8 cellular contexts compared by ENCODE assay signal in the genomic region with DNA sequence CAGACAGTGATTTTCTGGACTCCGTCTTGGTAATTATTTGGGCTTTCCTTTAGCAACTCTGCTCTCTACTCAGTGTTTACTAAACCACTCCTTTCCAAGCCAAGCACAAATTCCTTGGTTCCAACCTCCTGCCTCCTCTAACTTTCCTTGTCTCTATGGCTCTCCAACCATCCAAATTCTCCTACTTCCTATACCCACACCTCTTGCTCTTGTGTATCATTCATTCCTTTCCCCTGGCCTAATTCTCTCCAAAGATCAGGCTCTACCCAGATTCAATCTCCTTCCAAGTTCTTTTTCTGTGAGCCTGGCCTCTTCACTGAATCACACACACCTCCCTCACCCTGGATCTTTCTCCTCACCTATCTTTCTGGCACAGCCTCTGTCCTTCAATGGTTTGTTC. TPM values are rescaled to one million over a fixed set of nuclear protein-coding genes. Genes with fewer than 3 reads are reported as not detected.
DNase-seq lines count a peak whose midpoint lies in the region; ATAC-seq, FAIRE-seq and TF ChIP-seq lines count a peak whose summit lies in the region.

No MANE protein-coding gene starts in this region.

- H3K9me3 Mint-ChIP-seq in activated naive CD4-positive, alpha-beta T cell treated with anti-CD3 and anti-CD28 coated beads, Interleukin-2, amount 10 ng/mL, durations not matched to agents 7 days and 5 days = no peaks in the 10 kb centered on the region
- no peaks in the 10 kb centered on the region for H3K9me3 Mint-ChIP-seq in WTC11

- TF ChIP-seq POLR2A in spleen (IDR thresholded peaks at IDR 0.05) = no peak

- DNase-seq in activated naive CD4-positive, alpha-beta T cell treated with anti-CD3 and anti-CD28 coated beads, Interleukin-2, amount 10 ng/mL, durations not matched to agents 7 days and 5 days = no peak
- DNase-seq in activated naive CD4-positive, alpha-beta T cell treated with Interleukin-2 at 50 U/mL for 16 hours = no peak
- DNase-seq in WTC11 (ENCODE audit: low spot score) (no peak), small intestine (no peak), spleen (no peak)

- no peaks in the 10 kb centered on the region for H3K27me3 Mint-ChIP-seq in activated naive CD4-positive, alpha-beta T cell treated with anti-CD3 and anti-CD28 coated beads, Interleukin-2, amount 10 ng/mL, durations not matched to agents 7 days and 5 days
- no peaks in the 10 kb centered on the region for H3K27me3 Mint-ChIP-seq in WTC11 (ENCODE audit: low read depth)

- peak overlapping the region in 1 of 2 donors; percentile 86 for H3K9ac ChIP-seq in stomach smooth muscle (ENCODE audit: low read length in 2 of 2)

- peak overlapping the region; percentile 60; the same call in 1 of the 2 replicates for H3K4me3 ChIP-seq in iPS-18c (ENCODE audit: insufficient read depth, low read depth, low read length)
- H3K4me3 ChIP-seq in stomach smooth muscle (ENCODE audit: low read length in 2 of 2) = no peak overlapping the region
- no peak overlapping the region for H3K4me3 ChIP-seq in small intestine (ENCODE audit: low read depth in 1 of 2, low read length in 2 of 2)
- peak overlapping the region in 4 of 8 donors; percentile 80 to 95 (median 86) for H3K4me3 ChIP-seq in spleen

- ATAC-seq in WTC11 = no peak
- ATAC-seq in GM21576 (IDR thresholded peaks at IDR 0.05; ENCODE audit: unreplicated experiment) = no peak

- POLR2A ChIA-PET in WTC11 (lab: Charles Lee) = no interaction called here

- no peaks in the 10 kb centered on the region for H3K27me3 ChIP-seq in stomach smooth muscle (ENCODE audit: control insufficient read depth in 1 of 2, insufficient read depth in 2 of 2, low read length in 2 of 2)
- no peaks in the 10 kb centered on the region for H3K27me3 ChIP-seq in small intestine (ENCODE audit: control insufficient read depth in 2 of 2, insufficient read depth in 2 of 2, low read length in 2 of 2)
- no peaks in the 10 kb centered on the region for H3K27me3 ChIP-seq in spleen (replicated peaks in 1 of 7)

- H3K36me3 Mint-ChIP-seq in activated naive CD4-positive, alpha-beta T cell treated with anti-CD3 and anti-CD28 coated beads, Interleukin-2, amount 10 ng/mL, durations not matched to agents 7 days and 5 days = peaks cover 13% of the 10 kb centered on the region
- peaks cover 17% of the 10 kb centered on the region for H3K36me3 Mint-ChIP-seq in WTC11

- H3K27ac ChIP-seq in stomach smooth muscle (ENCODE audit: low read length) = peak overlapping the region; percentile 85
- no peak overlapping the region for H3K27ac ChIP-seq in small intestine (ENCODE audit: low read depth in 1 of 2, low read length in 1 of 2)
- H3K27ac ChIP-seq in spleen = peak overlapping the region in 3 of 8 donors; percentile 92 to 95 (median 95)

- CTCF ChIA-PET in activated naive CD4-positive, alpha-beta T cell treated with anti-CD3 and anti-CD28 coated beads, Interleukin-2, amount 10 ng/mL, durations not matched to agents 7 days and 5 days (lab: Charles Lee) = interaction anchor here (1.7 to 2.0 kb wide), 2 partner anchors 8 to 32 kb away, joined by 4 to 6 read pairs; no protein-coding TSS in a partner anchor
- CTCF ChIA-PET in WTC11 (lab: Charles Lee) = no interaction called here

- H3K4me1 Mint-ChIP-seq in activated naive CD4-positive, alpha-beta T cell treated with anti-CD3 and anti-CD28 coated beads, Interleukin-2, amount 10 ng/mL, durations not matched to agents 7 days and 5 days = peaks cover 55% of the 10 kb centered on the region
- peaks cover 24% of the 10 kb centered on the region for H3K4me1 Mint-ChIP-seq in WTC11

- H3K4me1 ChIP-seq in stomach smooth muscle (ENCODE audit: control insufficient read depth, insufficient read depth, low read length) = peaks cover 23% of the 10 kb centered on the region
- no peaks in the 10 kb centered on the region for H3K4me1 ChIP-seq in small intestine (ENCODE audit: control insufficient read depth in 2 of 2, insufficient read depth in 1 of 2, low read depth in 1 of 2, low read length in 1 of 2)
- H3K4me1 ChIP-seq in spleen = peaks cover 8 to 69% (median 43%) of the 10 kb centered on the region in 6 donors

- TF ChIP-seq CTCF in WTC11 (IDR thresholded peaks at IDR 0.05) = no peak
- no peak for TF ChIP-seq CTCF in spleen (IDR thresholded peaks at IDR 0.05 in 8 of 11, conservative IDR thresholded peaks at IDR 0.05 in 3 of 11)

- intact Hi-C loops in spleen (cut with DNase I; ENCODE audit: low total_unique reads) = no loop called here

- 79 to 82% (median 81%) methylated on average over 1 of the region's 1 CpG for WGBS in small intestine, 3 donors
- WGBS in spleen, 5 donors = 80 to 95% (median 91%) methylated on average over 1 of the region's 1 CpG

- H3K36me3 ChIP-seq in stomach smooth muscle (ENCODE audit: control insufficient read depth in 2 of 2, insufficient read depth in 2 of 2, low read length in 2 of 2) (peaks cover 22 to 23% of the 10 kb centered on the region in 2 donors), small intestine (ENCODE audit: control insufficient read depth in 2 of 2, insufficient read depth in 2 of 2, low read length in 2 of 2) (peaks cover 0 to 3% of the 10 kb centered on the region in 2 donors), spleen (peaks cover 0 to 44% (median 30%) of the 10 kb centered on the region in 6 donors)

- FAIRE-seq in small intestine (lab: Jason Lieb, UNC) = no peak

- H3K27ac Mint-ChIP-seq in activated naive CD4-positive, alpha-beta T cell treated with anti-CD3 and anti-CD28 coated beads, Interleukin-2, amount 10 ng/mL, durations not matched to agents 7 days and 5 days = peak overlapping the region; percentile 25
- H3K27ac Mint-ChIP-seq in WTC11 = peak overlapping the region; percentile 20; the same call in 1 of the 2 replicates

- H3K9me3 ChIP-seq in iPS-18c (ENCODE audit: control insufficient read depth, insufficient read depth, low read length) = no peaks in the 10 kb centered on the region
- no peaks in the 10 kb centered on the region for H3K9me3 ChIP-seq in stomach smooth muscle (ENCODE audit: control insufficient read depth in 2 of 2, low read length in 2 of 2)
- H3K9me3 ChIP-seq in small intestine (ENCODE audit: control insufficient read depth, low read depth) = no peaks in the 10 kb centered on the region
- H3K9me3 ChIP-seq in spleen = no peaks in the 10 kb centered on the region

- H3K4me3 Mint-ChIP-seq in activated naive CD4-positive, alpha-beta T cell treated with anti-CD3 and anti-CD28 coated beads, Interleukin-2, amount 10 ng/mL, durations not matched to agents 7 days and 5 days = peak overlapping the region; percentile 94
- peak overlapping the region; percentile 93 for H3K4me3 Mint-ChIP-seq in WTC11

TF ChIP-seq in WTC11, 78 proteins besides CTCF, POLR2A, EP300 and RAD21 (continues in another document):
- TF ChIP-seq RELA (CRISPR knock-in tag; IDR thresholded peaks at IDR 0.05; ENCODE audit: borderline replicate concordance) = no peak
- TF ChIP-seq ZNF219 (CRISPR knock-in tag; IDR thresholded peaks at IDR 0.05; ENCODE audit: borderline replicate concordance) = no peak
- no peak for TF ChIP-seq ZNF416 (CRISPR knock-in tag; IDR thresholded peaks at IDR 0.05)
- TF ChIP-seq AFF4 (CRISPR knock-in tag; IDR thresholded peaks at IDR 0.05; ENCODE audit: borderline replicate concordance) = no peak

RNA-seq across cellular contexts. Expression of gene NEURL4, which starts 1.1 kb away (rescaled TPM):
- 44.3 to 64.4 TPM (median 50.2 TPM) in 3 replicates for total RNA-seq in WTC11 (2021)
- 10 to 100 TPM; 14.3 to 36.9 (median 22.1) TPM for polyA plus RNA-seq in small intestine
- 10 to 100 TPM; 16.5 to 53.9 (median 44.3) TPM for total RNA-seq in spleen
- 10 to 100 TPM; 17.6 to 48.6 (median 36.3) TPM for polyA plus RNA-seq in spleen

RNA-seq across cellular contexts. Expression of gene ACAP1, which starts 8.3 kb away (rescaled TPM):
- total RNA-seq in WTC11 (2021) (58.6 to 63.9 TPM (median 60.6 TPM) in 3 replicates), spleen (100 to 1,000 TPM; 118 to 312 (median 208) TPM)
- polyA plus RNA-seq in small intestine (10 to 100 TPM in 1 of 3 donors, 1 to 10 TPM in 2; 3.8 to 43.5 (median 9.1) TPM), spleen (100 to 1,000 TPM; 126 to 266 (median 245) TPM)

RNA-seq across cellular contexts. Expression of gene GPS2, which starts 12.8 kb away (rescaled TPM):
- total RNA-seq in WTC11 (2021) (42.2 to 55.9 TPM (median 44.7 TPM) in 3 replicates), spleen (100 to 1,000 TPM in 2 of 7 donors, 10 to 100 TPM in 5; 54.1 to 123 (median 65.4) TPM)
- polyA plus RNA-seq in small intestine (100 to 1,000 TPM in 2 of 3 donors, 10 to 100 TPM in 1; 62.5 to 152 (median 110) TPM), spleen (10 to 100 TPM; 56.6 to 73.2 (median 70.9) TPM)

RNA-seq across cellular contexts. Expression of gene EIF5A, which starts 20.6 kb away (rescaled TPM):
- 929 to 1,021 TPM (median 936 TPM) in 3 replicates for total RNA-seq in WTC11 (2021)
- 100 to 1,000 TPM; 338 to 606 (median 342) TPM for polyA plus RNA-seq in small intestine
- total RNA-seq in spleen = 100 to 1,000 TPM; 117 to 326 (median 244) TPM
- polyA plus RNA-seq in spleen = 100 to 1,000 TPM; 310 to 426 (median 376) TPM

RNA-seq across cellular contexts. Expression of gene KCTD11, which starts 24.0 kb away (rescaled TPM):
- total RNA-seq in WTC11 (2021) (8.1 to 9.0 TPM (median 8.2 TPM) in 3 replicates), spleen (10 to 100 TPM in 1 of 7 donors, 1 to 10 TPM in 6; 7.7 to 10.0 (median 9.1) TPM)
- polyA plus RNA-seq in small intestine (1 to 10 TPM; 6.0 to 8.6 (median 7.9) TPM), spleen (10 to 100 TPM in 1 of 3 donors, 1 to 10 TPM in 2; 5.4 to 12.0 (median 6.0) TPM)
